In genomic region chr5:168971100-168971499, GRCh38 we compare ENCODE assay signal across 8 cellular contexts.
"Had no signal": no experiment of that assay in that cellular context is flagged by ENCODE, and none has a peak within 500 bp of the region (broad histone marks: within the 10 kb centered on the region; RNA-seq: fewer than 3 reads in every experiment).

No MANE protein-coding gene starts in this region.

- H3K9ac ChIP-seq: KMS-11 had no signal

- ATAC-seq: GM23338 had no signal

- H3K27ac ChIP-seq: HL-60, KMS-11 had no signal

- H3K4me3 ChIP-seq: GM23338 had no signal

- H3K4me2 ChIP-seq: GM23338, KMS-11 had no signal

- H2AFZ ChIP-seq: GM23338 had no signal

- DNase-seq: H9, HCEC 1CT, KBM-7 had no signal

- FAIRE-seq: H1, H54 had no signal
